ENCODE assay signal across 1 cellular context in genomic region chr7:138243430-138243829, GRCh38.
TF ChIP-seq lines count a peak whose summit lies in the region.

No MANE protein-coding gene starts in this region.

TF ChIP-seq in GM23338, 12 proteins besides CTCF, POLR2A, EP300 and RAD21 (continued from another document):
- peak; percentile 99 for TF ChIP-seq ZNF462 (CRISPR knock-in tag; IDR thresholded peaks at IDR 0.05)
TF ChIP-seq in GM23338: peak in this region for 6.
